ENCODE assay signal across 8 cellular contexts in the genomic region with DNA sequence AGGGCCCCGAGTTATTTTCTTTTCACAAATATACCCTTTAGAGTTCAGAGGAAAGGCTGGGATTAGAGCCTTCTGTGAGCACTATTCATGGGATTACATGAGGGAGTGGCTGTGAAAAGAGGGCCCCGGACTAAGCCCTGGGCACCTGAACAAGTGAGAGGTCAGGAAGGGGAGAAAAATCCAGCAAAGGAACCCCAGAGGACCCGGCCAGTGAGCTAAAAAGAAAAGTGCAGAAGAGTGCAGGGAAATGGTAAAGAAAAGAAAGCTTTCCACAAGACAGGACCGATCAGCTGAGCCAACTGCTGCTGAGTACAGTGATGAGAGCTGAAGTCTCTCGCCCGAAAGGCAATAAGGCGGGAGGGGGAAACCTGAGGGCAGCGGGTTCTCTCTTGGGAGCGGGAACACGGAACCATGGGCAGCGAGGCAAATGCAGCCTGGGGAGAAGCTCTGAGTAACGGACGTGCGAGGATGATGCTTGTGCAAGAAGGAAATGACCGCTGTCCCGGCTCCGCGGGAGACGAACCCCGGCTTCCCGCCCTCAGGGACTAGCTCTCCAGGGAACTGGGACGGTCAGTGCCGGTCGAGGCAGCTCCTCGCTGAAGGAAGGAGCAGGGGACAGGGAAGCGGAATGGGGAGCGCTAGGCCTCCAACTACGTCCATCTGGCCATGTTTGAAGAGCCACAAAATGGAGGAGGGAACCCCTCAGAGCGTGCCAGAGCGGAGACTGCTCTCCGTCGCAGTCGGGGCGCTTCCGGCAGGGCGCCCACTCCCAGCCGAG. TPM values are rescaled to one million over a fixed set of nuclear protein-coding genes. Genes with fewer than 3 reads are reported as not detected.
DNase-seq lines count a peak whose midpoint lies in the region; ATAC-seq and TF ChIP-seq lines count a peak whose summit lies in the region.

No MANE protein-coding gene starts in this region.

- ATAC-seq in GM19463 (IDR thresholded peaks at IDR 0.05; ENCODE audit: unreplicated experiment) (peak; percentile 21), heart right ventricle (peak; percentile 43 to 68 (median 58)), HG03439 (IDR thresholded peaks at IDR 0.05; ENCODE audit: unreplicated experiment) (no peak)

- H3K4me1 ChIP-seq in adrenal gland (replicated peaks in 1 of 2): peaks cover 45 to 59% of the 10 kb centered on the region in 2 donors
- peaks cover 9 to 68% (median 46%) of the 10 kb centered on the region in 9 donors for H3K4me1 ChIP-seq in heart right ventricle
- peaks cover 17% of the 10 kb centered on the region for H3K4me1 ChIP-seq in ovary (ENCODE audit: insufficient read depth)

- TF ChIP-seq CTCF in adrenal gland (IDR thresholded peaks at IDR 0.05): no peak
- TF ChIP-seq CTCF in heart right ventricle (IDR thresholded peaks at IDR 0.05): no peak
- no peak for TF ChIP-seq CTCF in ovary (IDR thresholded peaks at IDR 0.05)

- no peak for TF ChIP-seq POLR2A in adrenal gland (IDR thresholded peaks at IDR 0.05)
- no peak for TF ChIP-seq POLR2A in ovary (IDR thresholded peaks at IDR 0.05)

- intact Hi-C loops in adrenal gland (cut with DNase I): loop anchor here in 1 of 2 donors (10.0 kb wide), 1 partner anchor 73 kb away; no protein-coding TSS in a partner anchor
- intact Hi-C loops in heart right ventricle (cut with DNase I): loop anchor here (5.0 to 10.0 kb wide), 8 partner anchors 99 to 141 kb away; a partner anchor contains a TSS
- intact Hi-C loops in ovary (cut with DNase I): loop anchor here in 2 of 4 donors (5.0 to 10.0 kb wide), 2 partner anchors 97 to 136 kb away; a partner anchor contains a TSS

- 1 to 2% (median 1%) methylated on average over 25 to 37 of the region's 37 CpGs for WGBS in adrenal gland, 4 donors
- WGBS in heart right ventricle, 2 donors: 2 to 3% methylated on average over 37 of the region's 37 CpGs
- WGBS in ovary, 3 donors: 1 to 2% (median 1%) methylated on average over 33 to 37 of the region's 37 CpGs

- H3K36me3 ChIP-seq in adrenal gland (replicated peaks in 1 of 2): no peaks in the 10 kb centered on the region
- H3K36me3 ChIP-seq in heart right ventricle: peaks cover 0 to 8% (median 0%) of the 10 kb centered on the region in 9 donors
- no peaks in the 10 kb centered on the region for H3K36me3 ChIP-seq in ovary

- in situ Hi-C loops in Caki2 (cut with HindIII; ENCODE audit: low pct_unique_long_range_greater_than_20kb, low sequenced_read_pairs): no loop called here

- no peak for TF ChIP-seq EP300 in ovary (IDR thresholded peaks at IDR 0.05)

- H3K27me3 ChIP-seq in adrenal gland (no peaks in the 10 kb centered on the region), heart right ventricle (no peaks in the 10 kb centered on the region), ovary (no peaks in the 10 kb centered on the region)

- H3K4me3 ChIP-seq in adrenal gland: peak overlapping the region; percentile 26 to 79 (median 51)
- peak overlapping the region; percentile 49 to 99 (median 90) for H3K4me3 ChIP-seq in heart right ventricle
- peak overlapping the region; percentile 82 for H3K4me3 ChIP-seq in ovary

- peak overlapping the region; percentile 88 to 97 (median 95) for H3K27ac ChIP-seq in adrenal gland
- peak overlapping the region; percentile 89 to 97 (median 95) for H3K27ac ChIP-seq in heart right ventricle
- peak overlapping the region; percentile 75 to 96 for H3K27ac ChIP-seq in ovary

- DNase-seq in Caki2 (ENCODE audit: low read depth) (peak; percentile 59), HS-27A (ENCODE audit: low read depth) (peak; percentile 72), RPMI7951 (ENCODE audit: low read depth) (peak; percentile 69), adrenal gland (peak; percentile 71 to 88 (median 79)), heart right ventricle (peak; percentile 71 to 72), ovary (peak; percentile 68 to 79 (median 74))

- H3K9me3 ChIP-seq in adrenal gland (replicated peaks in 1 of 3): no peaks in the 10 kb centered on the region
- no peaks in the 10 kb centered on the region for H3K9me3 ChIP-seq in heart right ventricle
- no peaks in the 10 kb centered on the region for H3K9me3 ChIP-seq in ovary

RNA-seq across cellular contexts. Expression of a gene that starts 0.7 kb away (rescaled TPM):
- total RNA-seq in Caki2 (2014; rRNA removed; shearing (Covaris generic); ENCODE audit: low replicate concordance): 114 and 124 TPM in 2 replicates
- 44.2 and 68.1 TPM in 2 replicates for total RNA-seq in RPMI7951 (2014; rRNA removed; shearing (Covaris generic))
- total RNA-seq in adrenal gland: 1,000 to 10,000 TPM in 1 of 8 donors, 100 to 1,000 TPM in 7; 312 to 1,009 (median 444) TPM
- 100 to 1,000 TPM in 2 of 3 donors, 10 to 100 TPM in 1; 99.1 to 951 (median 170) TPM for polyA plus RNA-seq in adrenal gland
- 100 to 1,000 TPM in 1 of 10 donors, 10 to 100 TPM in 9; 50.2 to 104 (median 73.6) TPM for total RNA-seq in heart right ventricle
- 10 to 100 TPM; 20.6 to 35.4 TPM for polyA plus RNA-seq in heart right ventricle
- 100 to 1,000 TPM in 1 of 7 donors, 10 to 100 TPM in 6; 48.0 to 109 (median 74.6) TPM for total RNA-seq in ovary
- 100 to 1,000 TPM in 1 of 2 donors, 10 to 100 TPM in 1; 31.1 to 126 TPM for polyA plus RNA-seq in ovary
